In the genomic region with DNA sequence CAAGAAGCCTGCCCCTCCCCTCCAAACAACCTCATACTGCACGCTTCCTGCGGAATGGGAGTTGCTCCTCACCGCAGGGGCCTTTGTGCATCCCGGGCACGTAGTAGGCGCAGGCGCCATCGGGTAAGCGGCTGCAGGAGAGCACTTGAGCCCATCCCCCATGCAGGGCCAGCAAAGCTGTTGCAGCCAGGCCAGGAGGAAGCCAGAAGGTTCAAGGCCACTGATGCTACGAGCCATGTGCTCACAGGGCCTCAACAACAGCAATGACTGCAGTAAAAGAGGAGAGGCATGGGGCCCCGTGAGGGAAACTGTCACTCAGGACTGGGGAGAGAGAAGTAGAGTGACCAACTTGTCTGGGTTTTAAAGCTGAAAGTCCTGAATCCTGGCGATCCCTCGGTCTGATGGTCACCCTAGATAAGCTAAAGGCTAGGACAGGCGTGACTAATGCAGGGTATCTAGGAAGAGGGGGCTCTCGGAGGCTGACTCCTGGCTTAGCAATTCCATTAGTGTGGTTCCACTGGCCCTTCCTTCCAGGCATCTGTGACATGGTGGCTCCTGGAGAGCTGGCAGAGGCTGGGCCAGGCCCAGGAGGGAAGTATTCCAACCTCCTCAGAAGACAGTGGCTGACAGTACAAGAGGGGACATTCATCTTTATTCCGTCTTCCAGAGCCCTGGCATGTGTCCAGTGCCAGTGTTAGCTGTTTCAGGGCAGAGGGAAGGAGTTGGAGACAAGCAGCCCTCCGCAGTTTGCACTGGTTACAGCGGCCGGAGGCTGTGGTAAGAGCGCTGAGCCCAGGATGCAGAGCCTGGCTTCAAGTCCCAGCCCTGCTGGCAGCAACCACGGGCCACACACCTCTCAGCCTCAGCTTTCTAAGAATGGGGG, we compare ENCODE assay signal across 1 cellular context.
A peak's percentile ranks its signal among the peaks of the same experiment; 100 is the strongest.
TF ChIP-seq lines count a peak whose summit lies in the region.

No MANE protein-coding gene starts in this region.

TF ChIP-seq in HepG2, 621 proteins besides CTCF, POLR2A, EP300 and RAD21 (continues in another document):
- peak; percentile 91; the same call in 1 of the 2 replicates for TF ChIP-seq ZNF792 (CRISPR knock-in tag; IDR thresholded peaks at IDR 0.05)
- TF ChIP-seq MED8 (CRISPR knock-in tag; IDR thresholded peaks at IDR 0.05; ENCODE audit: insufficient replicate concordance): no peak
- TF ChIP-seq SOX13 (IDR thresholded peaks at IDR 0.05): peak; percentile 62; the same call in 1 of the 2 replicates
- peak; percentile 44 to 84; a peak in 2 of 4 replicates for TF ChIP-seq SOX13 (CRISPR knock-in tag; conservative IDR thresholded peaks at IDR 0.05 in 1 of 2, IDR thresholded peaks at IDR 0.05 in 1 of 2)
- peak; percentile 92 for TF ChIP-seq ARID5B (CRISPR knock-in tag; IDR thresholded peaks at IDR 0.05)
- no peak for TF ChIP-seq ZNF207 (IDR thresholded peaks at IDR 0.05; ENCODE audit: borderline replicate concordance)
- peak; percentile 56; the same call in 1 of the 2 replicates for TF ChIP-seq ONECUT2 (CRISPR knock-in tag; IDR thresholded peaks at IDR 0.05)
- peak; percentile 47; the same call in 1 of the 2 replicates for TF ChIP-seq PHF8 (CRISPR knock-in tag; IDR thresholded peaks at IDR 0.05)
- TF ChIP-seq ZNF367 (CRISPR knock-in tag; IDR thresholded peaks at IDR 0.05; ENCODE audit: borderline replicate concordance): no peak
- peak; percentile 89; the same call in 1 of the 2 replicates for TF ChIP-seq ZBTB20 (CRISPR knock-in tag; IDR thresholded peaks at IDR 0.05; ENCODE audit: borderline replicate concordance, low read depth)
- no peak for TF ChIP-seq ELK4 (CRISPR knock-in tag; IDR thresholded peaks at IDR 0.05; ENCODE audit: borderline replicate concordance)
- TF ChIP-seq, protein P1, sequence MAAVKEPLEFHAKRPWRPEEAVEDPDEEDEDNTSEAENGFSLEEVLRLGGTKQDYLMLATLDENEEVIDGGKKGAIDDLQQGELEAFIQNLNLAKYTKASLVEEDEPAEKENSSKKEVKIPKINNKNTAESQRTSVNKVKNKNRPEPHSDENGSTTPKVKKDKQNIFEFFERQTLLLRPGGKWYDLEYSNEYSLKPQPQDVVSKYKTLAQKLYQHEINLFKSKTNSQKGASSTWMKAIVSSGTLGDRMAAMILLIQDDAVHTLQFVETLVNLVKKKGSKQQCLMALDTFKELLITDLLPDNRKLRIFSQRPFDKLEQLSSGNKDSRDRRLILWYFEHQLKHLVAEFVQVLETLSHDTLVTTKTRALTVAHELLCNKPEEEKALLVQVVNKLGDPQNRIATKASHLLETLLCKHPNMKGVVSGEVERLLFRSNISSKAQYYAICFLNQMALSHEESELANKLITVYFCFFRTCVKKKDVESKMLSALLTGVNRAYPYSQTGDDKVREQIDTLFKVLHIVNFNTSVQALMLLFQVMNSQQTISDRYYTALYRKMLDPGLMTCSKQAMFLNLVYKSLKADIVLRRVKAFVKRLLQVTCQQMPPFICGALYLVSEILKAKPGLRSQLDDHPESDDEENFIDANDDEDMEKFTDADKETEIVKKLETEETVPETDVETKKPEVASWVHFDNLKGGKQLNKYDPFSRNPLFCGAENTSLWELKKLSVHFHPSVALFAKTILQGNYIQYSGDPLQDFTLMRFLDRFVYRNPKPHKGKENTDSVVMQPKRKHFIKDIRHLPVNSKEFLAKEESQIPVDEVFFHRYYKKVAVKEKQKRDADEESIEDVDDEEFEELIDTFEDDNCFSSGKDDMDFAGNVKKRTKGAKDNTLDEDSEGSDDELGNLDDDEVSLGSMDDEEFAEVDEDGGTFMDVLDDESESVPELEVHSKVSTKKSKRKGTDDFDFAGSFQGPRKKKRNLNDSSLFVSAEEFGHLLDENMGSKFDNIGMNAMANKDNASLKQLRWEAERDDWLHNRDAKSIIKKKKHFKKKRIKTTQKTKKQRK (IDR thresholded peaks at IDR 0.05; ENCODE audit: low read length): no peak
- TF ChIP-seq ZFX (CRISPR knock-in tag; IDR thresholded peaks at IDR 0.05; ENCODE audit: low read depth): peak; percentile 95
- TF ChIP-seq RFXAP (CRISPR knock-in tag; IDR thresholded peaks at IDR 0.05; ENCODE audit: borderline replicate concordance): peak; percentile 97
- TF ChIP-seq ETV5 (CRISPR knock-in tag; IDR thresholded peaks at IDR 0.05; ENCODE audit: borderline replicate concordance): peak; percentile 86
- TF ChIP-seq TAF15 (IDR thresholded peaks at IDR 0.05; ENCODE audit: low read depth, low read length, poor library complexity, severe bottlenecking): no peak
- peak; percentile 34; the same call in 1 of the 2 replicates for TF ChIP-seq ZNF704 (CRISPR knock-in tag; IDR thresholded peaks at IDR 0.05; ENCODE audit: borderline replicate concordance)
- TF ChIP-seq SMYD3 (CRISPR knock-in tag; IDR thresholded peaks at IDR 0.05): peak; percentile 97
- TF ChIP-seq ARNT2 (CRISPR knock-in tag; IDR thresholded peaks at IDR 0.05; ENCODE audit: low read depth): peak; percentile 94
- TF ChIP-seq ZNF563 (CRISPR knock-in tag; IDR thresholded peaks at IDR 0.05): peak; percentile 82; the same call in 1 of the 2 replicates
- no peak for TF ChIP-seq JUNB (CRISPR knock-in tag; IDR thresholded peaks at IDR 0.05; ENCODE audit: borderline replicate concordance)
- no peak for TF ChIP-seq CBX2 (IDR thresholded peaks at IDR 0.05; ENCODE audit: low read depth, low read length)
- TF ChIP-seq CBX2 (CRISPR knock-in tag; IDR thresholded peaks at IDR 0.05; ENCODE audit: low read depth): no peak
- 0 out of 2 replicates have a peak, but pooled peaks have one; percentile 64 for TF ChIP-seq U2AF2 (IDR thresholded peaks at IDR 0.05; ENCODE audit: low read depth, low read length)
- no peak; the same call in 1 of the 2 replicates for TF ChIP-seq ZSCAN29 (CRISPR knock-in tag; conservative IDR thresholded peaks at IDR 0.05)
- TF ChIP-seq E2F5 (CRISPR knock-in tag; conservative IDR thresholded peaks at IDR 0.05): no peak
- TF ChIP-seq KDM2A (CRISPR knock-in tag; IDR thresholded peaks at IDR 0.05; ENCODE audit: borderline replicate concordance, low read depth): peak; percentile 99
- peak; percentile 39; the same call in 1 of the 2 replicates for TF ChIP-seq ZNF329 (CRISPR knock-in tag; IDR thresholded peaks at IDR 0.05; ENCODE audit: low read depth)
- TF ChIP-seq, protein P2, sequence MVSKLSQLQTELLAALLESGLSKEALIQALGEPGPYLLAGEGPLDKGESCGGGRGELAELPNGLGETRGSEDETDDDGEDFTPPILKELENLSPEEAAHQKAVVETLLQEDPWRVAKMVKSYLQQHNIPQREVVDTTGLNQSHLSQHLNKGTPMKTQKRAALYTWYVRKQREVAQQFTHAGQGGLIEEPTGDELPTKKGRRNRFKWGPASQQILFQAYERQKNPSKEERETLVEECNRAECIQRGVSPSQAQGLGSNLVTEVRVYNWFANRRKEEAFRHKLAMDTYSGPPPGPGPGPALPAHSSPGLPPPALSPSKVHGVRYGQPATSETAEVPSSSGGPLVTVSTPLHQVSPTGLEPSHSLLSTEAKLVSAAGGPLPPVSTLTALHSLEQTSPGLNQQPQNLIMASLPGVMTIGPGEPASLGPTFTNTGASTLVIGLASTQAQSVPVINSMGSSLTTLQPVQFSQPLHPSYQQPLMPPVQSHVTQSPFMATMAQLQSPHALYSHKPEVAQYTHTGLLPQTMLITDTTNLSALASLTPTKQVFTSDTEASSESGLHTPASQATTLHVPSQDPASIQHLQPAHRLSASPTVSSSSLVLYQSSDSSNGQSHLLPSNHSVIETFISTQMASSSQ (IDR thresholded peaks at IDR 0.05; ENCODE audit: low read depth): peak; percentile 59; the same call in 1 of the 2 replicates
- TF ChIP-seq, protein P2 (CRISPR knock-in tag; IDR thresholded peaks at IDR 0.05; ENCODE audit: borderline replicate concordance): peak; percentile 85
- peak; percentile 79 for TF ChIP-seq ZNF839 (CRISPR knock-in tag; IDR thresholded peaks at IDR 0.05; ENCODE audit: borderline replicate concordance)
- TF ChIP-seq BHLHE40 (IDR thresholded peaks at IDR 0.05; ENCODE audit: low read length): peak; percentile 56
- no peak; the same call in 1 of the 2 replicates for TF ChIP-seq ZNF446 (CRISPR knock-in tag; IDR thresholded peaks at IDR 0.05)
- TF ChIP-seq ZNF776 (CRISPR knock-in tag; IDR thresholded peaks at IDR 0.05): no peak
- peak; percentile 44; the same call in 1 of the 2 replicates for TF ChIP-seq MAFF (IDR thresholded peaks at IDR 0.05; ENCODE audit: low read depth, low read length)
- TF ChIP-seq ZKSCAN8 (CRISPR knock-in tag; IDR thresholded peaks at IDR 0.05; ENCODE audit: borderline replicate concordance): peak; percentile 91
- TF ChIP-seq ZNF567 (CRISPR knock-in tag; IDR thresholded peaks at IDR 0.05; ENCODE audit: borderline replicate concordance): peak; percentile 97
- TF ChIP-seq ZZZ3 (CRISPR knock-in tag; IDR thresholded peaks at IDR 0.05; ENCODE audit: borderline replicate concordance): peak; percentile 81; the same call in 1 of the 2 replicates
- peak; percentile 91 for TF ChIP-seq FOXP4 (CRISPR knock-in tag; IDR thresholded peaks at IDR 0.05)
